28 cellular contexts compared by ENCODE assay signal in genomic region chr14:40762177-40762576, GRCh38.
"Had no signal": no experiment of that assay in that cellular context is flagged by ENCODE, and none has a peak within 500 bp of the region (broad histone marks: within the 10 kb centered on the region; RNA-seq: fewer than 3 reads in every experiment).

No MANE protein-coding gene starts in this region.

- H3K4me3 ChIP-seq: neural progenitor cell, ovary, psoas muscle, skin epidermis, smooth muscle cell, spleen, suprapubic skin, testis, tibial artery, transverse colon, upper lobe of right lung, uterus had no signal

- H3K27me3 ChIP-seq: neural progenitor cell, ovary, spleen, suprapubic skin, testis, tibial artery, transverse colon, upper lobe of right lung, uterus had no signal

- H3K9me3 ChIP-seq: ovary, psoas muscle, testis, tibial artery, upper lobe of right lung, uterus had no signal

- DNase-seq: natural killer cell; occipital lobe; ovary; posterior cingulate gyrus; psoas muscle; right cardiac atrium; spleen; stimulated activated CD4-positive, alpha-beta T cell treated with anti-CD3 and anti-CD28 coated beads, Interleukin-12 subunit alpha, Interleukin-12 subunit beta, amount 100 ng/mL, for 4 hours; stimulated activated CD4-positive, alpha-beta T cell treated with anti-CD3 and anti-CD28 coated beads, Interleukin-1b, Interleukin-23, amount 100 ng/mL, for 48 hours; stimulated activated CD4-positive, alpha-beta T cell treated with anti-CD3 and anti-CD28 coated beads, Interleukin-4, amount 100 ng/mL, for 1 hour; stimulated activated CD4-positive, alpha-beta T cell treated with anti-CD3 and anti-CD28 coated beads, Interleukin-4, amount 100 ng/mL, for 4 hours; stimulated activated CD8-positive, alpha-beta memory T cell treated with anti-CD3 and anti-CD28 coated beads, Interleukin-4, amount 100 ng/mL, for 48 hours; stimulated activated naive CD4-positive, alpha-beta T cell; stimulated activated naive CD8-positive, alpha-beta T cell treated with anti-CD3 and anti-CD28 coated beads, Interleukin-15, amount 100 ng/mL, for 72 hours; stimulated activated naive CD8-positive, alpha-beta T cell treated with anti-CD3 and anti-CD28 coated beads, Interleukin-15, Interleukin-2, amounts not matched to agents 100 U/mL and 50 U/mL, for 24 hours; substantia nigra; testis; tibial artery; transverse colon; upper lobe of right lung; uterus had no signal

- H3K4me2 ChIP-seq: neural progenitor cell, smooth muscle cell had no signal

- H2AFZ ChIP-seq: neural progenitor cell, parathyroid adenoma had no signal

- H3K27ac ChIP-seq: neural progenitor cell, ovary, parathyroid adenoma, psoas muscle, skin epidermis, spleen, suprapubic skin, testis, tibial artery, transverse colon, upper lobe of right lung, uterus had no signal

- H3K4me1 ChIP-seq: parathyroid adenoma, psoas muscle, spleen, suprapubic skin, testis, tibial artery, transverse colon, upper lobe of right lung, uterus had no signal

- H3K36me3 ChIP-seq: neural progenitor cell, ovary, spleen, suprapubic skin, tibial artery, transverse colon, upper lobe of right lung, uterus had no signal

- ATAC-seq: natural killer cell; psoas muscle; right cardiac atrium; sciatic nerve; stimulated activated memory B cell treated with anti-CD40 and anti-IgM and Interleukin-4, amounts not matched to agents 10 μg/mL and 1 μg/mL and 100 μg/mL, for 72 hours; stimulated activated naive CD8-positive, alpha-beta T cell treated with anti-CD3 and anti-CD28 coated beads, Interleukin-15, amount 100 ng/mL, for 72 hours; stimulated activated naive CD8-positive, alpha-beta T cell treated with anti-CD3 and anti-CD28 coated beads, Interleukin-15, Interleukin-2, amounts not matched to agents 100 U/mL and 50 U/mL, for 24 hours; upper lobe of right lung had no signal

- H3K9ac ChIP-seq: neural progenitor cell, parathyroid adenoma had no signal

- H3K79me2 ChIP-seq: parathyroid adenoma had no signal
